Comparison of ENCODE assay signal across 1 cellular context in the genomic region with DNA sequence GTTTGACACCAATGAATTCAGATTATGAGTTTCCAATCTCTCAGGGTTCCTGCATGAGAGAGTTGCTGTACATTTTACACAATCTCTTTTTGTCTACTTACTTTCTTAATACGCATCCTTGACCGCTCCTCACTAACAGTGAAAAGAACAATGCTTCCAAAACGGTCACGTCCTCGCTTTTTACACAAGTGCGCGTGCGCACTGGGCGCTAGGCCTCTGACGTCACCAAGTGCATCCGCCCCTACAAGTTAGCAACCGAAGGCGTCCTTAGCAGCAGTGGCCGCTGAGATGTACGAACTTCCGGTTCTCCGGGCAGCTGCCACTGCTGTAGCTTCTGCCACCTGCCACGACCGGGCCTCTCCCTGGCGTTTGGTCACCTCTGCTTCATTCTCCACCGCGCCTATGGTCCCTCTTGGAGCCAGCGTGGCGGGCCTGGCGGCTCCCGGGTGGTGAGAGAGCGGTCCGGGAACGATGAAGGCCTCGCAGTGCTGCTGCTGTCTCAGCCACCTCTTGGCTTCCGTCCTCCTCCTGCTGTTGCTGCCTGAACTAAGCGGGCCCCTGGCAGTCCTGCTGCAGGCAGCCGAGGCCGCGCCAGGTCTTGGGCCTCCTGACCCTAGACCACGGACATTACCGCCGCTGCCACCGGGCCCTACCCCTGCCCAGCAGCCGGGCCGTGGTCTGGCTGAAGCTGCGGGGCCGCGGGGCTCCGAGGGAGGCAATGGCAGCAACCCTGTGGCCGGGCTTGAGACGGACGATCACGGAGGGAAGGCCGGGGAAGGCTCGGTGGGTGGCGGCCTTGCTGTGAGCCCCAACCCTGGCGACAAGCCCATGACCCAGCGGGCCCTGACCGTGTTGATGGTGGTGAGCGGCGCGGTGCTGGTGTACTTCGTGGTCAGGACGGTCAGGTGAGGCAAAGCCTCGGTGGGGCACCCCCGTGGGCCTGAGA.
TF ChIP-seq lines count a peak whose summit lies in the region.

Gene FAM174A (plus strand): TSS at position 315 of the 946 bp plus-strand sequence. CDS start 157 bp downstream, at position 472.

TF ChIP-seq in HepG2, 621 proteins besides CTCF, POLR2A, EP300 and RAD21 (continued from another document and continues in another):
- TF ChIP-seq SMAD1 (CRISPR knock-in tag; IDR thresholded peaks at IDR 0.05; ENCODE audit: borderline replicate concordance, low read depth) (peak; percentile 91), SAP130 (CRISPR knock-in tag; IDR thresholded peaks at IDR 0.05; ENCODE audit: low read depth) (peak; percentile 97), POLR2AphosphoS5 (IDR thresholded peaks at IDR 0.05; ENCODE audit: low read depth, low read length) (peak; percentile 96), HNRNPH1 (optimal IDR thresholded peaks at IDR 0.05; ENCODE audit: low read depth, low read length) (no peak), ZSCAN22 (CRISPR knock-in tag; IDR thresholded peaks at IDR 0.05) (no peak), ZNF672 (CRISPR knock-in tag; IDR thresholded peaks at IDR 0.05) (no peak), ZBTB20 (CRISPR knock-in tag; IDR thresholded peaks at IDR 0.05; ENCODE audit: borderline replicate concordance, low read depth) (peak; percentile 79; the same call in 1 of the 2 replicates), ZNF512 (CRISPR knock-in tag; IDR thresholded peaks at IDR 0.05) (0 out of 2 replicates have a peak, but pooled peaks have one; percentile 15), YY1 (IDR thresholded peaks at IDR 0.05; ENCODE audit: insufficient read depth, insufficient replicate concordance, low read depth, low read length) (no peak), TGIF2 (CRISPR knock-in tag; IDR thresholded peaks at IDR 0.05) (0 out of 2 replicates have a peak, but pooled peaks have one; percentile 77), KAT7 (CRISPR knock-in tag; IDR thresholded peaks at IDR 0.05; ENCODE audit: borderline replicate concordance) (0 out of 2 replicates have a peak, but pooled peaks have one; percentile 45), KLF15 (CRISPR knock-in tag; IDR thresholded peaks at IDR 0.05; ENCODE audit: borderline replicate concordance) (0 out of 2 replicates have a peak, but pooled peaks have one; percentile 30), HCFC1 (IDR thresholded peaks at IDR 0.05; ENCODE audit: low read depth, low read length) (peak; percentile 21; the same call in 1 of the 2 replicates), SOX5 (CRISPR knock-in tag; IDR thresholded peaks at IDR 0.05; ENCODE audit: borderline replicate concordance) (peak; percentile 68), ZFP91 (CRISPR knock-in tag; IDR thresholded peaks at IDR 0.05; ENCODE audit: borderline replicate concordance) (peak; percentile 92; the same call in 1 of the 2 replicates), SPEN (CRISPR knock-in tag; IDR thresholded peaks at IDR 0.05; ENCODE audit: low read depth) (peak; percentile 82; the same call in 1 of the 2 replicates), GATAD1 (CRISPR knock-in tag; IDR thresholded peaks at IDR 0.05) (peak; percentile 87), PCBP1 (IDR thresholded peaks at IDR 0.05; ENCODE audit: borderline replicate concordance, low read depth, low read length) (no peak), ZMAT3 (CRISPR knock-in tag; conservative IDR thresholded peaks at IDR 0.05) (0 out of 2 replicates have a peak, but pooled peaks have one; percentile 30), MXI1 (IDR thresholded peaks at IDR 0.05; ENCODE audit: borderline replicate concordance, low read depth, low read length) (peak; percentile 69; the same call in 2 of the 3 replicates), CREM (IDR thresholded peaks at IDR 0.05) (peak; percentile 95), CREM (CRISPR knock-in tag; IDR thresholded peaks at IDR 0.05) (peak; percentile 25; the same call in 1 of the 2 replicates), ZNF605 (CRISPR knock-in tag; IDR thresholded peaks at IDR 0.05) (peak; percentile 72; the same call in 1 of the 2 replicates), CHD2 (IDR thresholded peaks at IDR 0.05; ENCODE audit: low read depth, low read length) (no peak), PPARG (CRISPR knock-in tag; conservative IDR thresholded peaks at IDR 0.05) (0 out of 2 replicates have a peak, but pooled peaks have one; percentile 32), SALL1 (CRISPR knock-in tag; IDR thresholded peaks at IDR 0.05) (peak; percentile 83), ZNF772 (CRISPR knock-in tag; IDR thresholded peaks at IDR 0.05) (peak; percentile 62; the same call in 1 of the 2 replicates), KLF11 (CRISPR knock-in tag; IDR thresholded peaks at IDR 0.05) (peak; percentile 50; the same call in 1 of the 2 replicates), ETV5 (CRISPR knock-in tag; IDR thresholded peaks at IDR 0.05; ENCODE audit: borderline replicate concordance) (peak; percentile 52; the same call in 1 of the 2 replicates), ZZZ3 (CRISPR knock-in tag; IDR thresholded peaks at IDR 0.05; ENCODE audit: borderline replicate concordance) (peak; percentile 69), KDM2A (CRISPR knock-in tag; IDR thresholded peaks at IDR 0.05; ENCODE audit: borderline replicate concordance, low read depth) (peak; percentile 87), RFXANK (CRISPR knock-in tag; IDR thresholded peaks at IDR 0.05) (0 out of 2 replicates have a peak, but pooled peaks have one; percentile 31), ZNF546 (CRISPR knock-in tag; conservative IDR thresholded peaks at IDR 0.05) (no peak), NFYB (CRISPR knock-in tag; IDR thresholded peaks at IDR 0.05) (no peak), KDM6A (CRISPR knock-in tag; IDR thresholded peaks at IDR 0.05; ENCODE audit: low read depth) (no peak), EED (CRISPR knock-in tag; IDR thresholded peaks at IDR 0.05) (peak; percentile 78; the same call in 1 of the 2 replicates), ZNF136 (CRISPR knock-in tag; IDR thresholded peaks at IDR 0.05; ENCODE audit: low read depth) (0 out of 2 replicates have a peak, but pooled peaks have one; percentile 51), SP2 (CRISPR knock-in tag; IDR thresholded peaks at IDR 0.05) (0 out of 2 replicates have a peak, but pooled peaks have one; percentile 33)
- TF ChIP-seq, protein P1, sequence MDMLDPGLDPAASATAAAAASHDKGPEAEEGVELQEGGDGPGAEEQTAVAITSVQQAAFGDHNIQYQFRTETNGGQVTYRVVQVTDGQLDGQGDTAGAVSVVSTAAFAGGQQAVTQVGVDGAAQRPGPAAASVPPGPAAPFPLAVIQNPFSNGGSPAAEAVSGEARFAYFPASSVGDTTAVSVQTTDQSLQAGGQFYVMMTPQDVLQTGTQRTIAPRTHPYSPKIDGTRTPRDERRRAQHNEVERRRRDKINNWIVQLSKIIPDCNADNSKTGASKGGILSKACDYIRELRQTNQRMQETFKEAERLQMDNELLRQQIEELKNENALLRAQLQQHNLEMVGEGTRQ (IDR thresholded peaks at IDR 0.05; ENCODE audit: low read depth, low read length) = no peak
- TF ChIP-seq, protein P1 (CRISPR knock-in tag; IDR thresholded peaks at IDR 0.05; ENCODE audit: borderline replicate concordance) = peak; percentile 35; the same call in 1 of the 2 replicates
- TF ChIP-seq, protein P2, sequence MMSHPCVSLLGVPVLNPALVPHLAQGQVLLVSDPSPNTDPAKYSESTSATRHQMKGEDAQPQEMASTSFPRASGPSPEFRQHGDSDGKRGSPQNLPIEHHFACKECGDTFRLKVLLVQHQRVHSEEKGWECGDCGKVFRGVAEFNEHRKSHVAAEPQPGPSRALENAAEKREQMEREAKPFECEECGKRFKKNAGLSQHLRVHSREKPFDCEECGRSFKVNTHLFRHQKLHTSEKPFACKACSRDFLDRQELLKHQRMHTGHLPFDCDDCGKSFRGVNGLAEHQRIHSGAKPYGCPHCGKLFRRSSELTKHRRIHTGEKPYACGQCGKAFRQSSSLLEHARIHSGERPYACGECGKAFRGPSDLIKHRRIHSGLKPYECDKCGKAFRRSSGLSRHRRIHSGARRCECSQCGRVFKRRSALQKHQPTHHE (CRISPR knock-in tag; IDR thresholded peaks at IDR 0.05; ENCODE audit: borderline replicate concordance) = peak; percentile 41; the same call in 1 of the 2 replicates
- TF ChIP-seq, protein P3, sequence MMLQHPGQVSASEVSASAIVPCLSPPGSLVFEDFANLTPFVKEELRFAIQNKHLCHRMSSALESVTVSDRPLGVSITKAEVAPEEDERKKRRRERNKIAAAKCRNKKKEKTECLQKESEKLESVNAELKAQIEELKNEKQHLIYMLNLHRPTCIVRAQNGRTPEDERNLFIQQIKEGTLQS (CRISPR knock-in tag; IDR thresholded peaks at IDR 0.05) = no peak
- TF ChIP-seq, protein P4, sequence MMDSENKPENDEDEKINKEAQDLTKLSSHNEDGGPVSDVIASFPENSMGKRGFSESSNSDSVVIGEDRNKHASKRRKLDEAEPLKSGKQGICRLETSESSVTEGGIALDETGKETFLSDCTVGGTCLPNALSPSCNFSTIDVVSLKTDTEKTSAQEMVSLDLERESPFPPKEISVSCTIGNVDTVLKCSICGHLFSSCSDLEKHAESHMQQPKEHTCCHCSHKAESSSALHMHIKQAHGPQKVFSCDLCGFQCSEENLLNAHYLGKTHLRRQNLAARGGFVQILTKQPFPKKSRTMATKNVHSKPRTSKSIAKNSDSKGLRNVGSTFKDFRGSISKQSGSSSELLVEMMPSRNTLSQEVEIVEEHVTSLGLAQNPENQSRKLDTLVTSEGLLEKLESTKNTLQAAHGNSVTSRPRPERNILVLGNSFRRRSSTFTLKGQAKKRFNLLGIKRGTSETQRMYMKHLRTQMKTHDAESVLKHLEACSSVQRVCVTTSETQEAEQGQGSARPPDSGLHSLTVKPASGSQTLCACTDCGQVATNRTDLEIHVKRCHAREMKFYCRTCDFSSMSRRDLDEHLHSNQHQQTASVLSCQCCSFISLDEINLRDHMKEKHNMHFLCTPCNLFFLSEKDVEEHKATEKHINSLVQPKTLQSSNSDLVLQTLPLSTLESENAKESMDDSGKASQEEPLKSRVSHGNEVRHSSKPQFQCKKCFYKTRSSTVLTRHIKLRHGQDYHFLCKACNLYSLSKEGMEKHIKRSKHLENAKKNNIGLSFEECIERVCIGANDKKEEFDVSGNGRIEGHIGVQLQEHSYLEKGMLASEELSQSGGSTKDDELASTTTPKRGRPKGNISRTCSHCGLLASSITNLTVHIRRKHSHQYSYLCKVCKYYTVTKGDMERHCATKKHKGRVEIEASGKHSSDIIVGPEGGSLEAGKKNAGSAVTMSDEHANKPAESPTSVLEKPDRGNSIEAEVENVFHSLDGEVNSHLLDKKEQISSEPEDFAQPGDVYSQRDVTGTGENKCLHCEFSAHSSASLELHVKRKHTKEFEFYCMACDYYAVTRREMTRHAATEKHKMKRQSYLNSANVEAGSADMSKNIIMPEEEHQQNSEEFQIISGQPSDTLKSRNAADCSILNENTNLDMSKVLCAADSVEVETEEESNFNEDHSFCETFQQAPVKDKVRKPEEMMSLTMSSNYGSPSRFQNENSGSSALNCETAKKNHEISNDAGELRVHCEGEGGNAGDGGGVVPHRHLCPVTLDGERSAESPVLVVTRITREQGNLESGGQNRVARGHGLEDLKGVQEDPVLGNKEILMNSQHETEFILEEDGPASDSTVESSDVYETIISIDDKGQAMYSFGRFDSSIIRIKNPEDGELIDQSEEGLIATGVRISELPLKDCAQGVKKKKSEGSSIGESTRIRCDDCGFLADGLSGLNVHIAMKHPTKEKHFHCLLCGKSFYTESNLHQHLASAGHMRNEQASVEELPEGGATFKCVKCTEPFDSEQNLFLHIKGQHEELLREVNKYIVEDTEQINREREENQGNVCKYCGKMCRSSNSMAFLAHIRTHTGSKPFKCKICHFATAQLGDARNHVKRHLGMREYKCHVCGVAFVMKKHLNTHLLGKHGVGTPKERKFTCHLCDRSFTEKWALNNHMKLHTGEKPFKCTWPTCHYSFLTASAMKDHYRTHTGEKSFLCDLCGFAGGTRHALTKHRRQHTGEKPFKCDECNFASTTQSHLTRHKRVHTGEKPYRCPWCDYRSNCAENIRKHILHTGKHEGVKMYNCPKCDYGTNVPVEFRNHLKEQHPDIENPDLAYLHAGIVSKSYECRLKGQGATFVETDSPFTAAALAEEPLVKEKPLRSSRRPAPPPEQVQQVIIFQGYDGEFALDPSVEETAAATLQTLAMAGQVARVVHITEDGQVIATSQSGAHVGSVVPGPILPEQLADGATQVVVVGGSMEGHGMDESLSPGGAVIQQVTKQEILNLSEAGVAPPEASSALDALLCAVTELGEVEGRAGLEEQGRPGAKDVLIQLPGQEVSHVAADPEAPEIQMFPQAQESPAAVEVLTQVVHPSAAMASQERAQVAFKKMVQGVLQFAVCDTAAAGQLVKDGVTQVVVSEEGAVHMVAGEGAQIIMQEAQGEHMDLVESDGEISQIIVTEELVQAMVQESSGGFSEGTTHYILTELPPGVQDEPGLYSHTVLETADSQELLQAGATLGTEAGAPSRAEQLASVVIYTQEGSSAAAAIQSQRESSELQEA (CRISPR knock-in tag; IDR thresholded peaks at IDR 0.05; ENCODE audit: not compliant biosample characterization) = peak; percentile 26
